8 cellular contexts compared by ENCODE assay signal in the genomic region with DNA sequence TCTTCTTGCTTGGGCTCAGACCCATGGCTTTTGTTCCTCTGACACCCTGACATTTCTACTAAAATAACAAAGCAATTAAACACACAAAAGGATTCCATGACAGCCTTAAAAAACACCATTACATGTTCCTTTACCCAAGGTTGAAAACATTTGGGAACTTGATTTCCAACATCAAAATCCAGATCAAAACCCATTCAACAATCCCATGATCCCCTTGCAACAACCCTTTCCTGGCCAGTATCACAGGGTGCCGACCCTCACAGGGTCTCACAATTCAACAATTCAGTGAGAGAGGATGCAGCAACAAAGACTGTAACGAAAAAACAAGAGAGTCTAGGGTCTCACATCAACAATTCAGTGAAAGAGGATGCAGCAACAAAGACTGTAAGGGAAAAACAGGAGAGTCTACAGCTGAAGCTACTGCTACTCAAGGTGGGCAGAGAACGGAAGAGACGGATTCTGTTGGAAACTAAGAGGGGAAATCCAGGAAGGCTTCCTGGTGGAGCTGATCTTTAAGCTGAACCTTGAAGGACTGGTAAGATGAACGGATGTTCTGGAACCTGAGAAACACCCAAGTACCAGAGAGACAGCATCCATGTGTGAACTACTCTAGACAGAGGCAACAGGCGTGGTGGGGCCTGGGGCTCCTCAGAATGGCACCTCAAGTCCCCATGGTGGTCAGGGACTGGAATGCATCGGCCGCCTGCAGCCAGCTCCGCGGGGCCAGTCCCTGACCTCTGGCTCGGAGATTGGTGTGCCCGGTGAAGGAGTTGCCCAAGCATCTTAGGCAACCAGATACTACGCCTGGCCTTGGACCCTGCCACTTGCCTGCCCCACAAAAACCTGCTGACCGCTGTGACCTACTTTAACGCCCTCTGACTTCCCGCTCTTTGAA. TPM values are rescaled to one million over a fixed set of nuclear protein-coding genes. Genes with fewer than 3 reads are reported as not detected.
DNase-seq lines count a peak whose midpoint lies in the region; ATAC-seq and TF ChIP-seq lines count a peak whose summit lies in the region.

No MANE protein-coding gene starts in this region.

- peak overlapping the region; percentile 74 for H3K4me2 ChIP-seq in PC-3 (ENCODE audit: low read length)

- no peaks in the 10 kb centered on the region for H3K9me3 ChIP-seq in PC-3 (ENCODE audit: low read length)
- no peaks in the 10 kb centered on the region for H3K9me3 ChIP-seq in endocrine pancreas (ENCODE audit: control insufficient read depth, low read length)
- H3K9me3 ChIP-seq in neuron (ENCODE audit: low read length): no peaks in the 10 kb centered on the region

- H3F3A ChIP-seq in PC-3 (ENCODE audit: low read length, unreplicated experiment): no peaks in the 10 kb centered on the region

- no peak for TF ChIP-seq CTCF in PC-3 (conservative IDR thresholded peaks at IDR 0.05; ENCODE audit: low read depth, low read length)

- CTCF ChIA-PET in PC-3 (lab: Charles Lee): interaction anchor here (0.9 to 1.9 kb wide), 4 partner anchors 20 to 567 kb away, joined by 3 to 14 read pairs (median 4); no protein-coding TSS in a partner anchor

- DNase-seq in PC-3 (no peak), GDM1 (lab: John Stamatoyannopoulos, UW) (no peak), RPMI8226 (no peak), occipital lobe (lab: John Stamatoyannopoulos, UW) (no peak)

- BruUV-seq in PC-3 (replicated peaks; lab: Mats Ljungman, UMichigan): TSS peak; percentile 58

- POLR2A ChIA-PET in PC-3 (lab: Charles Lee; ENCODE audit: unreplicated experiment): interaction anchor here (0.7 to 1.7 kb wide), 5 partner anchors 20 to 245 kb away, joined by 3 to 43 read pairs (median 4); a partner anchor contains a TSS

- H2AFZ ChIP-seq in PC-3 (ENCODE audit: low read length): peak overlapping the region; percentile 95
- peak overlapping the region; percentile 16 for H2AFZ ChIP-seq in neuron (ENCODE audit: low read depth, low read length)

- ATAC-seq in GM19372 (IDR thresholded peaks at IDR 0.05; ENCODE audit: low read depth, unreplicated experiment) (peak; percentile 2), PC-3 (no peak), HG02588 (IDR thresholded peaks at IDR 0.05; ENCODE audit: unreplicated experiment) (no peak)

- H4K20me1 ChIP-seq in PC-3 (ENCODE audit: low read length): no peaks in the 10 kb centered on the region

- H3K27me3 ChIP-seq in PC-3 (ENCODE audit: low read length) (no peaks in the 10 kb centered on the region), endocrine pancreas (ENCODE audit: control insufficient read depth, insufficient read depth, low read length) (no peaks in the 10 kb centered on the region), neuron (ENCODE audit: insufficient read depth, low read length) (no peaks in the 10 kb centered on the region)

- H3K27ac ChIP-seq in PC-3 (ENCODE audit: low read length): peak overlapping the region; percentile 83

- H3K4me3 ChIP-seq in PC-3 (ENCODE audit: low read length): peak overlapping the region; percentile 60; the same call in 1 of the 2 replicates
- no peak overlapping the region for H3K4me3 ChIP-seq in endocrine pancreas (ENCODE audit: control insufficient read depth, insufficient read depth, low read length)
- H3K4me3 ChIP-seq in neuron (ENCODE audit: low read length): no peak overlapping the region

- H3K4me1 ChIP-seq in PC-3 (ENCODE audit: insufficient read depth, low read length) (peaks cover 22% of the 10 kb centered on the region), endocrine pancreas (ENCODE audit: control insufficient read depth, insufficient read depth, low read length) (no peaks in the 10 kb centered on the region), neuron (ENCODE audit: insufficient read depth, low read length) (peaks cover 21% of the 10 kb centered on the region)

- peaks cover 6% of the 10 kb centered on the region; the same call in 1 of the 2 replicates for H3K79me2 ChIP-seq in PC-3 (ENCODE audit: low read length)

- H3K9ac ChIP-seq in PC-3 (ENCODE audit: low read length) (peak overlapping the region; percentile 91), endocrine pancreas (ENCODE audit: control insufficient read depth, insufficient read depth, low read length) (peak overlapping the region; percentile 54)

- H3K36me3 ChIP-seq in PC-3 (ENCODE audit: low read depth, low read length): no peaks in the 10 kb centered on the region
- no peaks in the 10 kb centered on the region for H3K36me3 ChIP-seq in endocrine pancreas (ENCODE audit: control insufficient read depth, insufficient read depth, low read length)
- no peaks in the 10 kb centered on the region for H3K36me3 ChIP-seq in neuron (ENCODE audit: insufficient read depth, low read length)

- H3K9me2 ChIP-seq in PC-3 (replicated peaks; ENCODE audit: low read length): no peaks in the 10 kb centered on the region

- intact Hi-C loops in PC-3 (cut with micrococcal nuclease): loop anchor here (1.0 to 5.0 kb wide), 8 partner anchors 22 to 979 kb away; a partner anchor contains a TSS

RNA-seq across cellular contexts. Expression of a gene that starts 22.7 kb away (rescaled TPM):
- 63.1 and 79.7 TPM in 2 replicates for total RNA-seq in PC-3 (2014; rRNA removed)
- total RNA-seq in occipital lobe: 7.3 TPM
